8 cellular contexts compared by ENCODE assay signal in the genomic region with DNA sequence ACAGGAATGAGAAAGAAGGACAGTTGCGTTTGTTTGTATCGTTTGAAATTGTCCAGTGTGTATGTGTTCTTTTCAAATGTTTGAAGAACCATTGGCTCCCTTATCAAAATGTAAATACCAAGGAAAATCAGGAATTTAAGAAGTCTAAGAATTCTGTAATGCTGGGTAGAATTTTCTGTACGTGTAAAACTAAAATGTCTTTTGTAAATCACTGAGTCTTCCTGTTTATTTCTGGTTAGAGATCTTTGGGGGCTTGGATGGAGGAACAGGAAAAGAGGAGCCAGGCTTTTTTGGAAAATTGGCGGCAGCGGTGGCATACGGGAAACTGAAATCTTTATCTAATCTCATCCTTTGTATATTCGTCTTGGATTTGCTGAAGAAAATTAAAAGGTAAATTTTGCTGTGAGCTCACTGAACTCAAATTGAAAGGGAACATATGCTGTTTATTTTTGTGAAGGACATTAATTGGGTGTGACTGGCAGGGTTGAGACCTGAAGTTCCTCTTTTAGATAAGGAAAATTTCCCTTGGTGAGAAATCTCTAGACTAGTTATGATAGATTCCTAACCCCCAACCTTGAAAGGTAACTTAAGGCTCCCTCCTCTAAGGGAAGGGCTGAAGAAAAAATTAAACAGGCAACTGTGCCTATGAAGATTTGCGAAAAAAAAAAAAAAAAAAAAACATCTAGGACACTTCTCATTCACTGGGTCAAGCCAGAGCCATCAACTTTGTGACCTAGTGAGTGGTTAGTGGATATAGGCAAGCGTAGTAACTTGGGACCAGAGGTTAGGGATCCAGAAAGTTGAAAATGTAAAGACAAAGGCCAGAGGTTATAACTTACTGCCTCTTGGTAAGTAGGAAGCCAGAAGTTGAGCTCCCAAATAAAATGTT. TPM values are rescaled to one million over a fixed set of nuclear protein-coding genes. Genes with fewer than 3 reads are reported as not detected.
DNase-seq lines count a peak whose midpoint lies in the region; ATAC-seq and TF ChIP-seq lines count a peak whose summit lies in the region.

No MANE protein-coding gene starts in this region.

- H3K4me3 Mint-ChIP-seq in CD14-positive monocyte = peak overlapping the region; percentile 78 to 86
- H3K4me3 Mint-ChIP-seq in activated naive CD8-positive, alpha-beta T cell treated with anti-CD3 and anti-CD28 coated beads, Interleukin-2, amount 50 U/mL, for 24 hours = peak overlapping the region; percentile 80

- H3K9me3 ChIP-seq in muscle layer of duodenum (ENCODE audit: control insufficient read depth in 1 of 2, low read length in 2 of 2) = no peaks in the 10 kb centered on the region

- no peak overlapping the region for H3K27ac ChIP-seq in muscle layer of duodenum (ENCODE audit: low read length)

- ATAC-seq in activated naive CD8-positive, alpha-beta T cell treated with anti-CD3 and anti-CD28 coated beads, Interleukin-2, amount 50 U/mL, for 24 hours = no peak
- ATAC-seq in GM18873 (IDR thresholded peaks at IDR 0.05; ENCODE audit: low FRiP score, unreplicated experiment) (no peak), GM18498 (IDR thresholded peaks at IDR 0.05; ENCODE audit: unreplicated experiment) (no peak)

- H3K4me1 ChIP-seq in muscle layer of duodenum (ENCODE audit: control insufficient read depth in 1 of 2, insufficient read depth in 2 of 2, low read length in 2 of 2) = peaks cover 0 to 9% of the 10 kb centered on the region in 2 donors

- peak overlapping the region; percentile 69 to 92 (median 86) for H3K27ac Mint-ChIP-seq in CD14-positive monocyte
- peak overlapping the region; percentile 88 for H3K27ac Mint-ChIP-seq in activated naive CD8-positive, alpha-beta T cell treated with anti-CD3 and anti-CD28 coated beads, Interleukin-2, amount 50 U/mL, for 24 hours

- H3K36me3 Mint-ChIP-seq in CD14-positive monocyte = no peaks in the 10 kb centered on the region
- H3K36me3 Mint-ChIP-seq in activated naive CD8-positive, alpha-beta T cell treated with anti-CD3 and anti-CD28 coated beads, Interleukin-2, amount 50 U/mL, for 24 hours (ENCODE audit: low read depth) = peaks cover 2% of the 10 kb centered on the region

- H3K4me3 ChIP-seq in Jurkat, Clone E6-1 (ENCODE audit: low read length) = peak overlapping the region; percentile 67
- H3K4me3 ChIP-seq in muscle layer of duodenum (ENCODE audit: low read depth in 1 of 2, low read length in 2 of 2) = peak overlapping the region; percentile 71 to 81

- H3K9me3 Mint-ChIP-seq in CD14-positive monocyte = peaks cover 9 to 23% (median 21%) of the 10 kb centered on the region in 7 donors
- peaks cover 5% of the 10 kb centered on the region for H3K9me3 Mint-ChIP-seq in activated naive CD8-positive, alpha-beta T cell treated with anti-CD3 and anti-CD28 coated beads, Interleukin-2, amount 50 U/mL, for 24 hours

- intact Hi-C loops in CD14-positive monocyte (cut with micrococcal nuclease) = no loop called here

- H3K27me3 ChIP-seq in muscle layer of duodenum (ENCODE audit: low read depth, low read length) = no peaks in the 10 kb centered on the region

- peaks cover 14 to 20% (median 15%) of the 10 kb centered on the region in 3 donors for H3K27me3 Mint-ChIP-seq in CD14-positive monocyte (ENCODE audit: low read depth in 3 of 3)
- no peaks in the 10 kb centered on the region for H3K27me3 Mint-ChIP-seq in activated naive CD8-positive, alpha-beta T cell treated with anti-CD3 and anti-CD28 coated beads, Interleukin-2, amount 50 U/mL, for 24 hours

- H3K36me3 ChIP-seq in muscle layer of duodenum (ENCODE audit: control insufficient read depth in 1 of 2, insufficient read depth in 2 of 2, low read length in 2 of 2) = no peaks in the 10 kb centered on the region

- peaks cover 29% of the 10 kb centered on the region for H3K4me1 Mint-ChIP-seq in CD14-positive monocyte
- peaks cover 25% of the 10 kb centered on the region for H3K4me1 Mint-ChIP-seq in activated naive CD8-positive, alpha-beta T cell treated with anti-CD3 and anti-CD28 coated beads, Interleukin-2, amount 50 U/mL, for 24 hours

- DNase-seq in CD14-positive monocyte (ENCODE audit: low spot score) = no peak
- no peak for DNase-seq in Jurkat, Clone E6-1 (ENCODE audit: low read depth, low spot score)
- DNase-seq in activated naive CD8-positive, alpha-beta T cell treated with anti-CD3 and anti-CD28 coated beads, Interleukin-2, amount 50 U/mL, for 24 hours = no peak
- DNase-seq in AG08395 (ENCODE audit: low spot score) = no peak
- no peak for DNase-seq in GOT3 (lab: John Stamatoyannopoulos, UW)

- no peak for TF ChIP-seq CTCF in CD14-positive monocyte (IDR thresholded peaks at IDR 0.05)

RNA-seq across cellular contexts. Expression of a gene that starts 10.8 kb away (rescaled TPM):
- polyA plus RNA-seq in CD14-positive monocyte = not detected
- polyA plus RNA-seq in Jurkat, Clone E6-1 (2012; ENCODE audit: insufficient read depth, insufficient read length) = not detected

RNA-seq across cellular contexts. Expression of a gene that starts 39.8 kb away (rescaled TPM):
- not detected for polyA plus RNA-seq in CD14-positive monocyte
- polyA plus RNA-seq in Jurkat, Clone E6-1 (2012; ENCODE audit: insufficient read depth, insufficient read length) = not detected

RNA-seq across cellular contexts. Expression of a gene that starts 59.9 kb away (rescaled TPM):
- under 1 TPM in 1 of 2 donors, not detected in 1; 0.12 TPM for polyA plus RNA-seq in CD14-positive monocyte
- not detected for polyA plus RNA-seq in Jurkat, Clone E6-1 (2012; ENCODE audit: insufficient read depth, insufficient read length)
